24 cellular contexts compared by ENCODE assay signal in the genomic region with DNA sequence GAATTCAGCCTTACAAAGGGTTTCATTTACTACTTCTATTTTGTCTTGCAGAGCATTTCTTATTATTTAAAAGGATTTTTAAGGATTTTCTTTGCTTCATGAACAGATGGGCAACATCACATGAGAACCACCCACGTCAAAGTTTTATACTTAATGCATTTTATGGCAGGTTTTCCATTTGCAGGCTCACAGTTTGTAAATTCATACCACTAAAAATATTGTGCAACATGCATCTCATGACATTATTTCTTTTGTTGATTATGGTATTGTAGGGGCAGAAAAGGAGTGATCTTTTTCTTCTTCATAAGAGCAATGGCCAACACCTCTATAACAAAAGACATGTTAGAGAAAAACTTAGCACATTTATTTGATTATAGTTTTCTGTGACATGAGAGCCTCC.
"Had no signal": no experiment of that assay in that cellular context is flagged by ENCODE, and none has a peak within 500 bp of the region (broad histone marks: within the 10 kb centered on the region; RNA-seq: fewer than 3 reads in every experiment).

No MANE protein-coding gene starts in this region.

- H3K4me1 ChIP-seq: colonic mucosa, esophagus muscularis mucosa, lower lobe of right lung, neural progenitor cell, prostate gland, right atrium auricular region, tibial nerve, upper lobe of left lung had no signal

- H3K36me3 ChIP-seq: colonic mucosa, esophagus muscularis mucosa, lower lobe of right lung, neural progenitor cell, prostate gland, right atrium auricular region, thoracic aorta, tibial nerve, upper lobe of left lung had no signal

- H3K9me3 ChIP-seq: colonic mucosa, esophagus muscularis mucosa, lower lobe of right lung, prostate gland, right atrium auricular region, thoracic aorta, tibial nerve, upper lobe of left lung had no signal

- H3K4me3 ChIP-seq: colonic mucosa, esophagus muscularis mucosa, lower lobe of right lung, neural progenitor cell, prostate gland, right atrium auricular region, thoracic aorta, tibial nerve, upper lobe of left lung had no signal

- H3K4me2 ChIP-seq: neural progenitor cell had no signal

- FAIRE-seq: endothelial cell of umbilical vein, keratinocyte, urothelium cell line had no signal

- DNase-seq: colonic mucosa; effector memory CD4-positive, alpha-beta T cell; foreskin melanocyte; hypothalamus; immature natural killer cell; left ventricle myocardium superior; lower lobe of right lung; naive thymus-derived CD4-positive, alpha-beta T cell; nucleus accumbens; stimulated activated CD4-positive, alpha-beta T cell treated with anti-CD3 and anti-CD28 coated beads, Interleukin-4, amount 100 ng/mL, for 4 hours; stimulated activated naive CD8-positive, alpha-beta T cell treated with anti-CD3 and anti-CD28 coated beads, Interleukin-15, Interleukin-2, amounts not matched to agents 100 U/mL and 50 U/mL, for 24 hours; substantia nigra; upper lobe of left lung had no signal

- H3K27me3 ChIP-seq: colonic mucosa, esophagus muscularis mucosa, neural progenitor cell, right atrium auricular region, tibial nerve, upper lobe of left lung had no signal

- H3K27ac ChIP-seq: colonic mucosa, esophagus muscularis mucosa, lower lobe of right lung, neural progenitor cell, prostate gland, right atrium auricular region, thoracic aorta, tibial nerve, upper lobe of left lung had no signal

- H3K9ac ChIP-seq: neural progenitor cell had no signal

- ATAC-seq: left ventricle myocardium superior; lower lobe of right lung; naive thymus-derived CD4-positive, alpha-beta T cell; sciatic nerve; stimulated activated memory B cell treated with anti-CD40 and anti-IgM and Interleukin-4, amounts not matched to agents 10 μg/mL and 1 μg/mL and 100 μg/mL, for 72 hours; stimulated activated naive CD8-positive, alpha-beta T cell treated with anti-CD3 and anti-CD28 coated beads, Interleukin-15, Interleukin-2, amounts not matched to agents 100 U/mL and 50 U/mL, for 24 hours had no signal

- H2AFZ ChIP-seq: neural progenitor cell had no signal
